In genomic region chr11:78228467-78228866, GRCh38 we compare ENCODE assay signal across 9 cellular contexts. TPM values are rescaled to one million over a fixed set of nuclear protein-coding genes. Genes with fewer than 3 reads are reported as not detected.
DNase-seq lines count a peak whose midpoint lies in the region; ATAC-seq and TF ChIP-seq lines count a peak whose summit lies in the region.
"Had no signal": no experiment of that assay in that cellular context is flagged by ENCODE, and none has a peak within 500 bp of the region (broad histone marks: within the 10 kb centered on the region; RNA-seq: fewer than 3 reads in every experiment).

No MANE protein-coding gene starts in this region.

- H3K9me3 ChIP-seq in breast epithelium = no peaks in the 10 kb centered on the region
- H3K9me3 ChIP-seq in upper lobe of right lung = no peaks in the 10 kb centered on the region
- H3K9me3 ChIP-seq: SJSA1 had no signal

- no peak for TF ChIP-seq POLR2A in breast epithelium (IDR thresholded peaks at IDR 0.05)

- H3K4me1 ChIP-seq in breast epithelium (no peaks in the 10 kb centered on the region), upper lobe of right lung (peaks cover 17% of the 10 kb centered on the region)
- H3K4me1 ChIP-seq: SJSA1 had no signal

- H3K36me3 ChIP-seq in breast epithelium = no peaks in the 10 kb centered on the region
- peaks cover 42% of the 10 kb centered on the region for H3K36me3 ChIP-seq in upper lobe of right lung
- H3K36me3 ChIP-seq: SJSA1 had no signal

- intact Hi-C loops in breast epithelium (cut with DNase I; ENCODE audit: low total_unique reads) (no loop called here), left colon (cut with DNase I, micrococcal nuclease) (loop anchor here in 1 of 2 donors (10.0 kb wide), 1 partner anchor 336 kb away; no protein-coding TSS in a partner anchor), upper lobe of right lung (cut with DNase I) (loop anchor here (10.0 kb wide), 2 partner anchors 186 to 336 kb away; partner anchors contain the start of gene GAB2)

- H3K27ac ChIP-seq in breast epithelium (no peak overlapping the region), upper lobe of right lung (no peak overlapping the region)
- H3K27ac ChIP-seq: SJSA1 had no signal

- H3K27me3 ChIP-seq in breast epithelium (no peaks in the 10 kb centered on the region), upper lobe of right lung (no peaks in the 10 kb centered on the region)
- H3K27me3 ChIP-seq: SJSA1 had no signal

- peak in 2 of 3 donors; percentile 50 to 56 for TF ChIP-seq CTCF in breast epithelium (IDR thresholded peaks at IDR 0.05)
- TF ChIP-seq CTCF in upper lobe of right lung (IDR thresholded peaks at IDR 0.05) = peak; percentile 54

- no peak overlapping the region for H3K4me3 ChIP-seq in Jurkat, Clone E6-1 (ENCODE audit: low read length)
- no peak overlapping the region for H3K4me3 ChIP-seq in breast epithelium
- no peak overlapping the region for H3K4me3 ChIP-seq in upper lobe of right lung
- H3K4me3 ChIP-seq: SJSA1 had no signal

- DNase-seq in COR-L47 (lab: John Stamatoyannopoulos, UW) (peak; percentile 52), NOMO-1 (lab: John Stamatoyannopoulos, UW; ENCODE audit: unreplicated experiment in 2 of 2) (peak; percentile 63 to 65), breast epithelium (ENCODE audit: low spot score in 2 of 2) (no peak), left colon (no peak), upper lobe of right lung (no peak), activated gamma-delta T cell treated with Interleukin-2 at 50 U/mL for 16 hours (no peak)
- DNase-seq in Jurkat, Clone E6-1 (ENCODE audit: low read depth, low spot score) = peak; percentile 55

- peak; percentile 57 for ATAC-seq in GM19455 (IDR thresholded peaks at IDR 0.05; ENCODE audit: unreplicated experiment)
- peak; percentile 94 for ATAC-seq in left colon
- peak; percentile 87 for ATAC-seq in upper lobe of right lung

RNA-seq across cellular contexts. Expression of gene USP35, which starts 39.7 kb away (rescaled TPM):
- polyA plus RNA-seq in Jurkat, Clone E6-1 (2012; ENCODE audit: insufficient read depth, insufficient read length) = 5.6 TPM
- total RNA-seq in breast epithelium (10 to 100 TPM in 2 of 3 donors, 1 to 10 TPM in 1; 5.1 to 16.1 (median 11.3) TPM), left colon (1 to 10 TPM; 5.4 to 7.4 TPM), upper lobe of right lung (7.1 TPM)

RNA-seq across cellular contexts. Expression of gene KCTD21, which starts 40.0 kb away (rescaled TPM):
- polyA plus RNA-seq in Jurkat, Clone E6-1 (2012; ENCODE audit: insufficient read depth, insufficient read length) = 6.2 TPM
- total RNA-seq in breast epithelium (10 to 100 TPM in 1 of 3 donors, 1 to 10 TPM in 2; 8.5 to 13.1 (median 8.8) TPM), left colon (10 to 100 TPM in 1 of 2 donors, 1 to 10 TPM in 1; 7.7 to 10.1 TPM), upper lobe of right lung (10.9 TPM)

Comparison
In these comparisons a context has a peak if more than half of its experiments do, and no peak if none do; other contexts are left out.
1. DNase-seq: peak in COR-L47 (single experiment), Jurkat, Clone E6-1 (single experiment) and NOMO-1 (2 of 2); none in breast epithelium (0 of 2), left colon (0 of 2), upper lobe of right lung (single experiment) and activated gamma-delta T cell treated with Interleukin-2 at 50 U/mL for 16 hours (single experiment).
2. Peak in every context shown above with its lines, with median percentiles within 50 percentile points of each other: ATAC-seq.